Comparison of ENCODE assay signal across 35 cellular contexts in genomic region chr21:42929969-42930368, GRCh38. TPM values are rescaled to one million over a fixed set of nuclear protein-coding genes. Genes with fewer than 3 reads are reported as not detected.
"Had no signal": no experiment of that assay in that cellular context is flagged by ENCODE, and none has a peak within 500 bp of the region (broad histone marks: within the 10 kb centered on the region; RNA-seq: fewer than 3 reads in every experiment).

No MANE protein-coding gene starts in this region.

- H3K27ac ChIP-seq: breast epithelium, coronary artery, foreskin keratinocyte, left lung, neutrophil, ovary, thyroid gland had no signal

- H3K9me3 ChIP-seq: breast epithelium, left lung, neutrophil, ovary, thyroid gland had no signal

- FAIRE-seq: endometrium had no signal

- DNase-seq: activated B cell treated with CpG ODN at 0.5 μM for 24 hours; activated CD4-positive, alpha-beta T cell treated with anti-CD3 and anti-CD28 coated beads for 36 hours; activated CD4-positive, alpha-beta T cell treated with anti-CD3 and anti-CD28 coated beads, Interleukin-2, amount 50 U/mL, for 48 hours; activated CD8-positive, alpha-beta memory T cell treated with anti-CD3 and anti-CD28 coated beads, Interleukin-2, amount 50 U/mL, for 48 hours; activated naive CD4-positive, alpha-beta T cell; activated T-cell treated with anti-CD3 and anti-CD28 coated beads, Interleukin-2, amount 50 U/mL, for 4 hours; cerebellar nuclear complex; erythroblast; foreskin keratinocyte; immature natural killer cell; mammary epithelial cell; right cardiac atrium; stimulated activated CD4-positive, alpha-beta T cell treated with anti-CD3 and anti-CD28 coated beads, Interleukin-12 subunit alpha, Interleukin-12 subunit beta, amount 100 ng/mL, for 4 hours; stimulated activated CD4-positive, alpha-beta T cell treated with anti-CD3 and anti-CD28 coated beads, Interleukin-4, amount 100 ng/mL, for 4 hours; substantia nigra; T-helper 1 cell; T1000; thyroid gland had no signal

- H3K27me3 Mint-ChIP-seq: activated B cell treated with CpG ODN at 0.5 μM for 24 hours; activated CD4-positive, alpha-beta T cell treated with anti-CD3 and anti-CD28 coated beads for 36 hours; activated naive CD8-positive, alpha-beta T cell; stimulated activated naive CD8-positive, alpha-beta T cell treated with anti-CD3 and anti-CD28 coated beads, Interleukin-15, Interleukin-2, amounts not matched to agents 100 ng/mL and 50 ng/mL, for 24 hours had no signal

- H3K27ac Mint-ChIP-seq: activated B cell treated with CpG ODN at 0.5 μM for 24 hours; activated CD4-positive, alpha-beta T cell treated with anti-CD3 and anti-CD28 coated beads for 36 hours; activated naive CD8-positive, alpha-beta T cell; activated T-helper 2 cell treated with anti-CD3 and anti-CD28 coated beads, Interferon-gamma antibody, Interleukin-2, Interleukin-4, amounts not matched to agents 10 μg/mL and 5 μg/mL and 100 μg/mL, durations not matched to agents 14 hours and 24 hours and 36 hours; immature natural killer cell; nephron; stimulated activated naive CD8-positive, alpha-beta T cell treated with anti-CD3 and anti-CD28 coated beads, Interleukin-15, Interleukin-2, amounts not matched to agents 100 ng/mL and 50 ng/mL, for 24 hours had no signal

- H3K4me3 Mint-ChIP-seq: activated B cell treated with CpG ODN at 0.5 μM for 24 hours; activated CD4-positive, alpha-beta T cell treated with anti-CD3 and anti-CD28 coated beads for 36 hours; activated naive CD8-positive, alpha-beta T cell; activated T-cell treated with anti-CD3 and anti-CD28 coated beads, Interleukin-2, amount 50 U/mL, for 4 hours; immature natural killer cell; nephron; stimulated activated naive CD8-positive, alpha-beta T cell treated with anti-CD3 and anti-CD28 coated beads, Interleukin-15, Interleukin-2, amounts not matched to agents 100 ng/mL and 50 ng/mL, for 24 hours had no signal

- H3K9me3 Mint-ChIP-seq: activated B cell treated with CpG ODN at 0.5 μM for 24 hours; activated T-cell treated with anti-CD3 and anti-CD28 coated beads, Interleukin-2, amount 50 U/mL, for 4 hours; activated T-helper 2 cell treated with anti-CD3 and anti-CD28 coated beads, Interferon-gamma antibody, Interleukin-2, Interleukin-4, amounts not matched to agents 10 μg/mL and 5 μg/mL and 100 μg/mL, durations not matched to agents 14 hours and 24 hours and 36 hours; immature natural killer cell; nephron; stimulated activated naive CD8-positive, alpha-beta T cell treated with anti-CD3 and anti-CD28 coated beads, Interleukin-15, Interleukin-2, amounts not matched to agents 100 ng/mL and 50 ng/mL, for 24 hours had no signal

- H3K4me3 ChIP-seq: breast epithelium, coronary artery, left lung, ovary, thyroid gland had no signal

- H3K27me3 ChIP-seq: breast epithelium, foreskin keratinocyte, left lung, neutrophil, ovary, thyroid gland had no signal

- H3K36me3 Mint-ChIP-seq: activated naive CD8-positive, alpha-beta T cell; immature natural killer cell had no signal

- H3K36me3 ChIP-seq: breast epithelium, left lung, neutrophil, ovary, thyroid gland had no signal

- H3K4me1 ChIP-seq: breast epithelium, foreskin keratinocyte, left lung had no signal

- H3K4me1 Mint-ChIP-seq: immature natural killer cell had no signal

RNA-seq across cellular contexts. Expression of gene ERVH48-1, which starts 4.5 kb away (rescaled TPM):
- total RNA-seq: activated B cell treated with CpG ODN at 0.5 μM for 24 hours; activated CD8-positive, alpha-beta memory T cell treated with anti-CD3 and anti-CD28 coated beads for 36 hours; activated T-cell treated with anti-CD3 and anti-CD28 coated beads, Interleukin-2, amount 50 U/mL, for 4 hours; breast epithelium; fibroblast of lung; foreskin keratinocyte; glomerular endothelial cell; kidney epithelial cell; left lung; mammary epithelial cell; myocyte; pulmonary artery endothelial cell; right cardiac atrium; ureter had no signal
- polyA plus RNA-seq: immature natural killer cell, mammary epithelial cell, ovary had no signal
